ENCODE assay signal across 8 cellular contexts in the genomic region with DNA sequence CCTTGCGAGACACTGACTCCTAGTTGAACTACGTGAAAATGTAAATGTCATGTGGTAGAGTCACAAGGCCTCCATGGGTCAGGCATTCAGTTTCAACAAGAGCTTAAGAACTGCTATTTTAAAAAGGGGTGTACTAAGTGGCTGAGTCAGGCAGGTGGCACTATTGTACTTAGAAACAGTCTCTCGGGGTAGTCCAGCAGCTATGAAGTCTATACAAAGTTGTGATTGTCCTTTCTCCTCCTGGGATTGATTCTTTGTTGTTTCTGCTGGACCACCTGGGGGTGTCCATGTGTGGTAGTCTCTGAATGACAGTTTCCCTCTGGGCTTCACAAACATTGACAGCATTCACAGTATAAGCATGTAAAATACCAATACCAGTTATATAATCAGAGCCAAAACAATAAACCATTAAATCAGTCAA. TPM values are rescaled to one million over a fixed set of nuclear protein-coding genes. Genes with fewer than 3 reads are reported as not detected.
A peak's percentile ranks its signal among the peaks of the same experiment; 100 is the strongest.
DNase-seq lines count a peak whose midpoint lies in the region; ATAC-seq and TF ChIP-seq lines count a peak whose summit lies in the region.

No MANE protein-coding gene starts in this region.

- no peak overlapping the region for H4K8ac ChIP-seq in IMR-90 (ENCODE audit: low read depth in 2 of 2, low read length in 2 of 2)

- H3K4ac ChIP-seq in IMR-90 (ENCODE audit: low read depth, low read length), result no peak overlapping the region

- peak; percentile 67 for TF ChIP-seq RAD21 in IMR-90 (IDR thresholded peaks at IDR 0.05; ENCODE audit: low read length)

- H3K14ac ChIP-seq in IMR-90 (replicated peaks; ENCODE audit: low read depth, low read length), result no peak overlapping the region

- POLR2A ChIA-PET in IMR-90 (lab: Charles Lee; ENCODE audit: unreplicated experiment), result no interaction called here

- 90% methylated on average over 1 of the region's 3 CpGs; no CpG with 5 or more reads in 1 of the 2 experiments for WGBS in IMR-90 (ENCODE audit: extremely low coverage in 2 of 2, insufficient read length in 1 of 2), 2 experiments

- H3K27ac ChIP-seq in IMR-90 (ENCODE audit: insufficient read depth, low read length) (no peak overlapping the region), Peyer's patch (no peak overlapping the region), dorsolateral prefrontal cortex (peak overlapping the region in 7 of 59 donors; percentile 6 to 32 (median 21))

- H3K27me3 Mint-ChIP-seq in mesothelial cell of epicardium (ENCODE audit: low read depth), result no peaks in the 10 kb centered on the region

- H3K4me1 Mint-ChIP-seq in mesothelial cell of epicardium, result no peaks in the 10 kb centered on the region

- H4K20me1 ChIP-seq in IMR-90 (ENCODE audit: insufficient read depth, low read length), result no peaks in the 10 kb centered on the region

- no peak overlapping the region for H3K23ac ChIP-seq in IMR-90 (ENCODE audit: low read depth, low read length)

- no peaks in the 10 kb centered on the region for H3K4me1 ChIP-seq in IMR-90 (ENCODE audit: control insufficient read depth, insufficient read depth, low read length)
- no peaks in the 10 kb centered on the region for H3K4me1 ChIP-seq in Peyer's patch

- H3K9me1 ChIP-seq in IMR-90 (ENCODE audit: insufficient read depth, low read length), result no peaks in the 10 kb centered on the region

- TF ChIP-seq POLR2A in IMR-90 (IDR thresholded peaks at IDR 0.05; ENCODE audit: low read depth, low read length), result no peak
- no peak for TF ChIP-seq POLR2A in Peyer's patch (IDR thresholded peaks at IDR 0.05)

- in situ Hi-C loops in IMR-90 (cut with MboI; ENCODE audit: low sequenced_read_pairs), result no loop called here

- no peak overlapping the region for H2BK15ac ChIP-seq in IMR-90 (ENCODE audit: low read depth, low read length)

- no peak overlapping the region for H2AK9ac ChIP-seq in IMR-90 (replicated peaks; ENCODE audit: low read depth, low read length, poor library complexity)

- H3K4me2 ChIP-seq in IMR-90 (ENCODE audit: low read depth, low read length), result no peak overlapping the region

- H3K9ac ChIP-seq in IMR-90 (ENCODE audit: low read depth, low read length), result no peak overlapping the region

- no TSS peak for BruUV-seq in IMR-90 (replicated peaks; lab: Mats Ljungman, UMichigan)

- no peak overlapping the region for H2AFZ ChIP-seq in IMR-90 (replicated peaks; ENCODE audit: low read length, poor library complexity)

- no peak overlapping the region for H4K91ac ChIP-seq in IMR-90 (ENCODE audit: insufficient read depth, low read depth, low read length)

- H3K36me3 ChIP-seq in IMR-90 (ENCODE audit: control insufficient read depth, insufficient read depth, low read length), result peaks cover 12% of the 10 kb centered on the region
- H3K36me3 ChIP-seq in Peyer's patch, result peaks cover 0 to 7% (median 0%) of the 10 kb centered on the region in 3 donors

- CTCF ChIA-PET in IMR-90 (lab: Yijun Ruan, JAX), result interaction anchor here (0.7 to 1.7 kb wide), 7 partner anchors 9 to 938 kb away, joined by 3 to 8 read pairs (median 4); no protein-coding TSS in a partner anchor

- no peak overlapping the region for H3K4me3 Mint-ChIP-seq in mesothelial cell of epicardium

- dilution Hi-C loops in IMR-90 (cut with HindIII; ENCODE audit: low sequenced_read_pairs, unreplicated experiment), result no loop called here

- intact Hi-C loops in IMR-90 (cut with micrococcal nuclease), result loop anchor here (2.0 to 5.0 kb wide), 2 partner anchors 57 to 797 kb away; no protein-coding TSS in a partner anchor
- intact Hi-C loops in dorsolateral prefrontal cortex (cut with DNase I), result loop anchor here in 1 of 2 donors (10.0 kb wide), 1 partner anchor 945 kb away; no protein-coding TSS in a partner anchor

- no peak overlapping the region for H2BK120ac ChIP-seq in IMR-90 (ENCODE audit: low read depth, low read length)

- peaks cover 23% of the 10 kb centered on the region for H3K36me3 Mint-ChIP-seq in mesothelial cell of epicardium

- no peak overlapping the region for H3K18ac ChIP-seq in IMR-90 (ENCODE audit: low read depth, low read length)

- H3K9me3 ChIP-seq in IMR-90 (ENCODE audit: control insufficient read depth, insufficient read depth, low read length) (peaks cover 2% of the 10 kb centered on the region), Peyer's patch (no peaks in the 10 kb centered on the region)

- peaks cover 10% of the 10 kb centered on the region for H3K9me3 Mint-ChIP-seq in mesothelial cell of epicardium

- no peak overlapping the region for H3K56ac ChIP-seq in IMR-90 (ENCODE audit: extremely low read depth, insufficient read depth, low read length)

- TF ChIP-seq CTCF in IMR-90 (conservative IDR thresholded peaks at IDR 0.05; ENCODE audit: low read depth, low read length), result peak; percentile 63
- peak in 4 of 6 experiments; percentile 35 to 84 (median 77) for TF ChIP-seq CTCF in Peyer's patch (IDR thresholded peaks at IDR 0.05)
- TF ChIP-seq CTCF in dorsolateral prefrontal cortex (IDR thresholded peaks at IDR 0.05 in 54 of 56, conservative IDR thresholded peaks at IDR 0.05 in 2 of 56; ENCODE audit: low read depth in 1 of 56, partially characterized antibody in 56 of 56), result peak in 55 of 56 donors; percentile 39 to 86 (median 70)
- TF ChIP-seq CTCF in mesothelial cell of epicardium (IDR thresholded peaks at IDR 0.05; ENCODE audit: unreplicated experiment), result peak; percentile 44
- no peak for TF ChIP-seq CTCF in omental fat pad (IDR thresholded peaks at IDR 0.05)

- H3K4me3 ChIP-seq in IMR-90 (ENCODE audit: insufficient read depth, low read depth, low read length) (no peak overlapping the region), Peyer's patch (no peak overlapping the region), dorsolateral prefrontal cortex (no peak overlapping the region)

- DNase-seq in NCI-H2029 treated with DMSO at 0.1 percent for 48 hours (lab: John Stamatoyannopoulos, UW), result peak; percentile 9
- no peak for DNase-seq in NCI-H2029 (lab: John Stamatoyannopoulos, UW)
- peak; percentile 67 for DNase-seq in IMR-90
- peak in 1 of 3 donors; percentile 57 for DNase-seq in Peyer's patch
- peak in 2 of 10 donors; percentile 35 to 61 for DNase-seq in dorsolateral prefrontal cortex
- peak in 1 of 2 experiments; percentile 51 for DNase-seq in mesothelial cell of epicardium (ENCODE audit: low spot score in 2 of 2, unreplicated experiment in 2 of 2)
- no peak for DNase-seq in omental fat pad (ENCODE audit: low spot score)

- no peak overlapping the region for H2BK5ac ChIP-seq in IMR-90 (ENCODE audit: low read depth, low read length, poor library complexity, severe bottlenecking)

- H4K5ac ChIP-seq in IMR-90 (ENCODE audit: low read depth, low read length), result no peak overlapping the region

- H3K79me1 ChIP-seq in IMR-90 (ENCODE audit: low read depth in 1 of 2, low read length in 2 of 2), result peaks cover 0 to 3% of the 10 kb centered on the region in 2 experiments; a peak in 1 of 4 replicates

- H3K27me3 ChIP-seq in IMR-90 (ENCODE audit: control insufficient read depth, insufficient read depth, low read length), result no peaks in the 10 kb centered on the region
- no peaks in the 10 kb centered on the region for H3K27me3 ChIP-seq in Peyer's patch
- H3K27me3 ChIP-seq in dorsolateral prefrontal cortex, result no peaks in the 10 kb centered on the region

- no peak overlapping the region for H2BK20ac ChIP-seq in IMR-90 (ENCODE audit: low read depth, low read length)

- H2AK5ac ChIP-seq in IMR-90 (ENCODE audit: low read depth, low read length), result no peak overlapping the region

- no peak overlapping the region for H3K27ac Mint-ChIP-seq in mesothelial cell of epicardium

- ATAC-seq in GM21825 (IDR thresholded peaks at IDR 0.05; ENCODE audit: unreplicated experiment) (peak; percentile 87), IMR-90 (ENCODE audit: low read depth) (peak; percentile 96), omental fat pad (ENCODE audit: low FRiP score) (no peak)

TF ChIP-seq in IMR-90, 13 proteins besides CTCF, POLR2A, EP300 and RAD21:
- TF ChIP-seq SMC3 (IDR thresholded peaks at IDR 0.05; ENCODE audit: low read depth, low read length) (peak; percentile 30; the same call in 1 of the 2 replicates), USF2 (IDR thresholded peaks at IDR 0.05; ENCODE audit: low read depth, low read length) (no peak)

RNA-seq across cellular contexts. Expression of gene UGGT2, which starts 33.0 kb away (rescaled TPM):
- total RNA-seq in IMR-90 (2012; rRNA removed) (40.1 and 63.9 TPM in 2 replicates), Peyer's patch (10 to 100 TPM; 17.5 to 29.9 (median 25.2) TPM), dorsolateral prefrontal cortex (10 to 100 TPM; 27.3 to 66.2 (median 44.1) TPM), mesothelial cell of epicardium (45.5 to 47.5 TPM (median 46.5 TPM) in 3 replicates), omental fat pad (10 to 100 TPM; 32.6 to 86.4 (median 42.9) TPM)
- 19.6 and 21.4 TPM in 2 replicates for polyA plus RNA-seq in IMR-90 (2012; rRNA removed)
- 4.9 and 6.3 TPM in 2 replicates for polyA plus RNA-seq in IMR-90 (2012; cell fraction: cytosol; rRNA removed)
- polyA plus RNA-seq in IMR-90 (2012; cell fraction: nucleus; rRNA removed; ENCODE audit: low replicate concordance), result 7.7 and 25.1 TPM in 2 replicates

Comparison
In these comparisons a context has a peak if more than half of its experiments do, and no peak if none do; other contexts are left out.
1. DNase-seq: peak in NCI-H2029 treated with DMSO at 0.1 percent for 48 hours (single experiment) and IMR-90 (single experiment); none in NCI-H2029 (single experiment) and omental fat pad (single experiment).
2. CTCF ChIP-seq: peak in IMR-90 (single experiment), Peyer's patch (4 of 6), dorsolateral prefrontal cortex (55 of 56) and mesothelial cell of epicardium (single experiment); none in omental fat pad (0 of 3).